12 cellular contexts compared by ENCODE assay signal in the genomic region with DNA sequence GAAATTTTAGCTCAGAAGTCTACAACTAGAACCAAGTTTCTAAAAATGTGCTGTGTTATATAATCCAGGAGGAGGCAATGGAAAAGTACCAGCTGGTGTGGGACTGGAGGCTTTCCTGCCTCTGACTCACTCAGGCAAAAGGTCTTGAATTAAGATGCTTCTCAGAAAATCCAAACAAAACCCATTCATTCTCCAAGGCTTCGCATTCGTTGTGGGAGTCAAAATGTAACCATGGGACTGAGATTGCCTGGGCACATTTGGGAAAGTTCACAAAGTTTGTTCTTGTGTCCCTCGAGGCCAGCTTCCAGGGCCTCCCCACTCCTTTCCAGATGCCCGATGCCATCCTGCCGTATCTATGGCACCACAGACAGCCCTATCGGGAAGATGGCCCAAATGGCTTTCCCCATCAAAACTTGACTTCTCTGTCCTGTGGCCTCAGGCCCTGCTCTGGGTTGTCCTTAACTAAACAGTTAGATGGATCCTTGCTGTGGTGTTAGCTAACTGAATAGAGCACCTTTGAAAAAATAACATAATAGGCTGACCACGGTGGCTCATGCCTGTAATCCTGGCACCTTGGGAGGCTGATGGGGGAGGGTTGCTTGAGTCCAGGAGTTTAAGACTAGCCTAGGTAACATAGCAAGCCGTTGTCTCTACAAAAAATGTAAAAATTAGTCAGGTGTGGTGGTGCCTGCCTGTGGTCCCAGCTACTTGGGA.
DNase-seq lines count a peak whose midpoint lies in the region; ATAC-seq and TF ChIP-seq lines count a peak whose summit lies in the region.
"Had no signal": no experiment of that assay in that cellular context is flagged by ENCODE, and none has a peak within 500 bp of the region (broad histone marks: within the 10 kb centered on the region; RNA-seq: fewer than 3 reads in every experiment).

No MANE protein-coding gene starts in this region.

- H3K27ac ChIP-seq in lung (ENCODE audit: low read depth in 1 of 2, low read length in 1 of 2) (peak overlapping the region in 1 of 2 donors; percentile 59), upper lobe of left lung (peak overlapping the region; percentile 32 to 83 (median 79)), H9 (ENCODE audit: insufficient read length, low read depth, low read length) (no peak overlapping the region)
- H3K27ac ChIP-seq: 22Rv1 had no signal

- no peaks in the 10 kb centered on the region for H3K79me1 ChIP-seq in H9 (ENCODE audit: insufficient read depth, low read depth, low read length, poor library complexity, severe bottlenecking)

- no peak overlapping the region for H4K8ac ChIP-seq in H9 (replicated peaks; ENCODE audit: insufficient read length, low read depth, low read length)

- 76 to 90% methylated on average over 8 of the region's 8 CpGs for WGBS in lung, 2 donors
- 78 to 83% methylated on average over 8 of the region's 8 CpGs for WGBS in upper lobe of left lung, 2 donors
- WGBS in H9 (ENCODE audit: extremely low coverage, insufficient read length, low lambda C conversion rate): no CpG with 5 or more reads among the region's 8 CpGs

- H3K4me3 ChIP-seq in lung (no peak overlapping the region), upper lobe of left lung (no peak overlapping the region)

- H3K36me3 Mint-ChIP-seq in activated CD4-positive, alpha-beta T cell treated with anti-CD3 and anti-CD28 coated beads for 36 hours (ENCODE audit: low read depth): peaks cover 28% of the 10 kb centered on the region
- peaks cover 22 to 40% (median 38%) of the 10 kb centered on the region in 3 experiments for H3K36me3 Mint-ChIP-seq in H9 (ENCODE audit: insufficient read depth in 1 of 3, low read depth in 3 of 3)

- no peak overlapping the region for H3K9ac ChIP-seq in H9 (ENCODE audit: extremely low read depth, insufficient read length, low read length)

- intact Hi-C loops in activated CD4-positive, alpha-beta T cell treated with anti-CD3 and anti-CD28 coated beads for 36 hours (cut with DNase I, micrococcal nuclease): no loop called here

- H3K4me2 ChIP-seq in H9 (ENCODE audit: insufficient read depth, insufficient read length, low read length): no peak overlapping the region

- TF ChIP-seq POLR2A in upper lobe of left lung (IDR thresholded peaks at IDR 0.05): no peak

- H3K14ac ChIP-seq in H9 (ENCODE audit: insufficient read depth, low read length): no peak overlapping the region

- no peak overlapping the region for H4K5ac ChIP-seq in H9 (ENCODE audit: insufficient read length, low read depth, low read length)

- H3K4me1 Mint-ChIP-seq in activated CD4-positive, alpha-beta T cell treated with anti-CD3 and anti-CD28 coated beads for 36 hours: peaks cover 29% of the 10 kb centered on the region
- H3K4me1 Mint-ChIP-seq in H9: no peaks in the 10 kb centered on the region

- H3K27me3 ChIP-seq in lung (ENCODE audit: control insufficient read depth, insufficient read depth): no peaks in the 10 kb centered on the region
- H3K27me3 ChIP-seq in upper lobe of left lung: no peaks in the 10 kb centered on the region
- H3K27me3 ChIP-seq in H9 (ENCODE audit: insufficient read depth, low read length): no peaks in the 10 kb centered on the region

- no peaks in the 10 kb centered on the region for H3K79me2 ChIP-seq in H9 (ENCODE audit: insufficient read depth, low read length)

- TF ChIP-seq EP300 in upper lobe of left lung (IDR thresholded peaks at IDR 0.05): peak in 1 of 4 donors; percentile 17

- no peak for DNase-seq in activated CD4-positive, alpha-beta T cell treated with anti-CD3 and anti-CD28 coated beads for 36 hours
- DNase-seq in activated CD4-positive, alpha-beta T cell treated with anti-CD3 and anti-CD28 coated beads, Interleukin-2, amount 50 U/mL, for 4 hours: no peak
- DNase-seq in dedifferentiated amniotic fluid mesenchymal stem cell (ENCODE audit: extremely low spot score) (peak; percentile 82), lung (ENCODE audit: low spot score) (no peak), upper lobe of left lung (no peak), H9 (no peak)
- DNase-seq: activated CD4-positive, alpha-beta memory T cell treated with anti-CD3 and anti-CD28 coated beads, Interleukin-2, amount 10 ng/mL, durations not matched to agents 7 days and 5 days; NCI-H1417 treated with DMSO at 0.1 percent for 48 hours; stimulated activated naive CD8-positive, alpha-beta T cell treated with anti-CD3 and anti-CD28 coated beads, Interleukin-15, amount 100 ng/mL, for 72 hours had no signal

- no peak overlapping the region for H2AFZ ChIP-seq in H9 (ENCODE audit: low read length)

- H2BK120ac ChIP-seq in H9 (ENCODE audit: low read depth, low read length, poor library complexity, severe bottlenecking): no peak overlapping the region

- no peaks in the 10 kb centered on the region for H3K27me3 Mint-ChIP-seq in activated CD4-positive, alpha-beta T cell treated with anti-CD3 and anti-CD28 coated beads for 36 hours
- H3K27me3 Mint-ChIP-seq in H9 (ENCODE audit: low read depth): no peaks in the 10 kb centered on the region; the same call in none of the 2 replicates
- H3K27me3 Mint-ChIP-seq: activated CD4-positive, alpha-beta memory T cell treated with anti-CD3 and anti-CD28 coated beads, Interleukin-2, amount 10 ng/mL, durations not matched to agents 7 days and 5 days; stimulated activated naive CD8-positive, alpha-beta T cell treated with anti-CD3 and anti-CD28 coated beads, Interleukin-15, amount 100 ng/mL, for 72 hours had no signal

- no peak overlapping the region for H3K4ac ChIP-seq in H9 (ENCODE audit: low read depth, low read length)

- H3T11ph ChIP-seq in H9 (ENCODE audit: low read length): no peak overlapping the region

- H3K23ac ChIP-seq in H9 (ENCODE audit: insufficient read length, low read depth, low read length): no peak overlapping the region

- H4K20me1 ChIP-seq in H9 (ENCODE audit: control insufficient read depth, insufficient read depth, insufficient read length): no peaks in the 10 kb centered on the region

- no peak overlapping the region for H3K18ac ChIP-seq in H9 (ENCODE audit: insufficient read length, low read depth, low read length)

- H2BK12ac ChIP-seq in H9 (ENCODE audit: insufficient read length, low read depth, low read length): no peak overlapping the region

- H3K23me2 ChIP-seq in H9 (ENCODE audit: insufficient read length, low read depth, low read length, poor library complexity, severe bottlenecking): no peaks in the 10 kb centered on the region

- no peak overlapping the region for H4K91ac ChIP-seq in H9 (ENCODE audit: insufficient read length, low read depth, low read length)

- H3K56ac ChIP-seq in H9 (ENCODE audit: insufficient read length, low read depth, low read length): no peak overlapping the region

- no peak for ATAC-seq in activated CD4-positive, alpha-beta T cell treated with anti-CD3 and anti-CD28 coated beads for 36 hours
- ATAC-seq in lung (ENCODE audit: insufficient read depth, low FRiP score) (peak; percentile 62), upper lobe of left lung (ENCODE audit: low FRiP score in 2 of 2) (peak in 1 of 2 donors; percentile 42), GM19351 (IDR thresholded peaks at IDR 0.05; ENCODE audit: unreplicated experiment) (no peak), GM21528 (IDR thresholded peaks at IDR 0.05; ENCODE audit: low FRiP score, unreplicated experiment) (no peak)
- ATAC-seq: stimulated activated naive CD8-positive, alpha-beta T cell treated with anti-CD3 and anti-CD28 coated beads, Interleukin-15, amount 100 ng/mL, for 72 hours had no signal

- H3K36me3 ChIP-seq in lung (ENCODE audit: control insufficient read depth in 2 of 2, insufficient read depth in 2 of 2, low read length in 2 of 2): no peaks in the 10 kb centered on the region
- no peaks in the 10 kb centered on the region for H3K36me3 ChIP-seq in upper lobe of left lung

- CTCF ChIA-PET in activated CD4-positive, alpha-beta T cell treated with anti-CD3 and anti-CD28 coated beads for 36 hours (lab: Charles Lee): interaction anchor here (0.6 to 2.5 kb wide), 6 partner anchors 8 to 296 kb away, joined by 3 to 17 read pairs (median 3); no protein-coding TSS in a partner anchor

- H3K4me3 Mint-ChIP-seq in activated CD4-positive, alpha-beta T cell treated with anti-CD3 and anti-CD28 coated beads for 36 hours: no peak overlapping the region
- no peak overlapping the region for H3K4me3 Mint-ChIP-seq in H9
- H3K4me3 Mint-ChIP-seq: activated CD4-positive, alpha-beta memory T cell treated with anti-CD3 and anti-CD28 coated beads, Interleukin-2, amount 10 ng/mL, durations not matched to agents 7 days and 5 days had no signal

- H2AK5ac ChIP-seq in H9 (ENCODE audit: insufficient read length, low read length): no peak overlapping the region

- TF ChIP-seq CTCF in lung (IDR thresholded peaks at IDR 0.05; ENCODE audit: control extremely low read depth, extremely low read depth) (no peak), upper lobe of left lung (IDR thresholded peaks at IDR 0.05) (no peak), H9 (conservative IDR thresholded peaks at IDR 0.05) (no peak)

- H2BK20ac ChIP-seq in H9 (ENCODE audit: low read depth, low read length, poor library complexity, severe bottlenecking): no peak overlapping the region

- H3K4me1 ChIP-seq in lung (ENCODE audit: control insufficient read depth in 2 of 2, insufficient read depth in 2 of 2, low read length in 2 of 2): peaks cover 0 to 11% of the 10 kb centered on the region in 2 donors
- peaks cover 24 to 47% (median 27%) of the 10 kb centered on the region in 4 donors for H3K4me1 ChIP-seq in upper lobe of left lung
- no peaks in the 10 kb centered on the region for H3K4me1 ChIP-seq in H9 (ENCODE audit: insufficient read depth, low read length)

- H3K9me3 Mint-ChIP-seq in activated CD4-positive, alpha-beta T cell treated with anti-CD3 and anti-CD28 coated beads for 36 hours (ENCODE audit: low read depth): peaks cover 24% of the 10 kb centered on the region
- H3K9me3 Mint-ChIP-seq in H9: peaks cover 46 to 47% of the 10 kb centered on the region in 2 experiments

- H2BK15ac ChIP-seq in H9 (ENCODE audit: low read depth, low read length): no peak overlapping the region

- POLR2A ChIA-PET in activated CD4-positive, alpha-beta T cell treated with anti-CD3 and anti-CD28 coated beads for 36 hours (lab: Charles Lee): no interaction called here

- H3K9me3 ChIP-seq in lung (ENCODE audit: control insufficient read depth in 2 of 2, insufficient read depth in 1 of 2, low read length in 1 of 2): peaks cover 0 to 6% of the 10 kb centered on the region in 2 donors
- H3K9me3 ChIP-seq in upper lobe of left lung: peaks cover 3 to 17% (median 11%) of the 10 kb centered on the region in 4 donors
- H3K9me3 ChIP-seq in H9 (ENCODE audit: control insufficient read depth, low read depth, low read length): peaks cover 31% of the 10 kb centered on the region

- peak overlapping the region; percentile 86 for H3K27ac Mint-ChIP-seq in activated CD4-positive, alpha-beta T cell treated with anti-CD3 and anti-CD28 coated beads for 36 hours
- H3K27ac Mint-ChIP-seq in H9: no peak overlapping the region
- H3K27ac Mint-ChIP-seq: activated CD4-positive, alpha-beta memory T cell treated with anti-CD3 and anti-CD28 coated beads, Interleukin-2, amount 10 ng/mL, durations not matched to agents 7 days and 5 days had no signal

- H2BK5ac ChIP-seq in H9 (ENCODE audit: insufficient read length, low read length): no peak overlapping the region
